In genomic region chr14:33564774-33565630, GRCh38 we compare ENCODE assay signal across 8 cellular contexts.
DNase-seq lines count a peak whose midpoint lies in the region; ATAC-seq and TF ChIP-seq lines count a peak whose summit lies in the region.

No MANE protein-coding gene starts in this region.

- no peaks in the 10 kb centered on the region for H3F3A ChIP-seq in neural progenitor cell (ENCODE audit: low read depth)

- peaks cover 2% of the 10 kb centered on the region for H3K27me3 Mint-ChIP-seq in neural progenitor cell (ENCODE audit: insufficient read depth, low read depth)

- no peak overlapping the region for H3K27ac ChIP-seq in neural progenitor cell

- no peaks in the 10 kb centered on the region for H3K27me3 ChIP-seq in neural progenitor cell

- H3K9me3 ChIP-seq in neural progenitor cell (ENCODE audit: low read depth) = no peaks in the 10 kb centered on the region

- H3K79me2 ChIP-seq in neural progenitor cell (ENCODE audit: low read depth) = no peaks in the 10 kb centered on the region

- H3K4me1 Mint-ChIP-seq in neural progenitor cell = peaks cover 61% of the 10 kb centered on the region

- peaks cover 3% of the 10 kb centered on the region for H3K36me3 Mint-ChIP-seq in neural progenitor cell

- no peak overlapping the region for H3K4me2 ChIP-seq in neural progenitor cell

- no peaks in the 10 kb centered on the region for H4K20me1 ChIP-seq in neural progenitor cell (ENCODE audit: low read depth)

- H2AFZ ChIP-seq in neural progenitor cell (replicated peaks) = no peak overlapping the region

- no peak overlapping the region for H3K9ac ChIP-seq in neural progenitor cell

- no peaks in the 10 kb centered on the region for H3K36me3 ChIP-seq in neural progenitor cell

- H3K4me3 ChIP-seq in neural progenitor cell = no peak overlapping the region

- H3K4me3 Mint-ChIP-seq in neural progenitor cell = no peak overlapping the region

- no peaks in the 10 kb centered on the region for H3K9me3 Mint-ChIP-seq in neural progenitor cell

- no peak overlapping the region for H3K27ac Mint-ChIP-seq in neural progenitor cell

- TF ChIP-seq CTCF in neural progenitor cell (IDR thresholded peaks at IDR 0.05) = no peak

- ATAC-seq in HG03378 (IDR thresholded peaks at IDR 0.05; ENCODE audit: unreplicated experiment) (peak; percentile 55), HG03280 (IDR thresholded peaks at IDR 0.05; ENCODE audit: unreplicated experiment) (no peak), GM21526 (IDR thresholded peaks at IDR 0.05; ENCODE audit: low FRiP score, unreplicated experiment) (no peak)

- peaks cover 2% of the 10 kb centered on the region for H3K4me1 ChIP-seq in neural progenitor cell

- DNase-seq in NCI-H345 (lab: John Stamatoyannopoulos, UW) = peak; percentile 23
- no peak for DNase-seq in NCI-H345 treated with DMSO at 0.1 percent for 48 hours (lab: John Stamatoyannopoulos, UW; ENCODE audit: unreplicated experiment)
- DNase-seq in RPMI7951 (ENCODE audit: low read depth) = peak; percentile 70
- peak; percentile 97 to 98 for DNase-seq in lung microvascular endothelial cell (ENCODE audit: low read depth in 2 of 2)
- DNase-seq in neural progenitor cell (ENCODE audit: low spot score) = no peak

Comparison
In these comparisons a context has a peak if more than half of its experiments do, and no peak if none do; other contexts are left out.
1. DNase-seq: peak in NCI-H345 (single experiment), RPMI7951 (single experiment) and lung microvascular endothelial cell (2 of 2); none in NCI-H345 treated with DMSO at 0.1 percent for 48 hours (single experiment) and neural progenitor cell (single experiment).